Comparison of ENCODE assay signal across 1 cellular context in genomic region chr1:52552505-52553371, GRCh38.
TF ChIP-seq lines count a peak whose summit lies in the region.

Gene TUT4 (minus strand): TSS chr1:52553092. CDS start chr1:52526280, 26,812 bp downstream.

TF ChIP-seq in HepG2, 621 proteins besides CTCF, POLR2A, EP300 and RAD21 (continued from another document and continues in another):
- TF ChIP-seq ZNF503 (CRISPR knock-in tag; IDR thresholded peaks at IDR 0.05) = no peak
- TF ChIP-seq KDM6A (CRISPR knock-in tag; IDR thresholded peaks at IDR 0.05; ENCODE audit: low read depth) = no peak
- TF ChIP-seq ZBTB14 (CRISPR knock-in tag; IDR thresholded peaks at IDR 0.05) = no peak
- no peak for TF ChIP-seq NR3C1 (CRISPR knock-in tag; IDR thresholded peaks at IDR 0.05)
- TF ChIP-seq SYNCRIP (IDR thresholded peaks at IDR 0.05; ENCODE audit: insufficient read depth, low read depth, low read length) = no peak
- TF ChIP-seq HOXA7 (CRISPR knock-in tag; IDR thresholded peaks at IDR 0.05) = 0 out of 2 replicates have a peak, but pooled peaks have one; percentile 40
- TF ChIP-seq ZXDC (CRISPR knock-in tag; IDR thresholded peaks at IDR 0.05) = peak; percentile 50; the same call in 1 of the 2 replicates
- no peak for TF ChIP-seq RAD51 (IDR thresholded peaks at IDR 0.05; ENCODE audit: borderline replicate concordance)
- TF ChIP-seq PLSCR1 (CRISPR knock-in tag; IDR thresholded peaks at IDR 0.05; ENCODE audit: borderline replicate concordance) = no peak
- TF ChIP-seq KLF9 (CRISPR knock-in tag; IDR thresholded peaks at IDR 0.05; ENCODE audit: low read depth) = no peak
- peak; percentile 4; the same call in 1 of the 2 replicates for TF ChIP-seq HNF4A (CRISPR knock-in tag; IDR thresholded peaks at IDR 0.05)
- TF ChIP-seq ZNF768 (CRISPR knock-in tag; IDR thresholded peaks at IDR 0.05) = peak; percentile 52
- peak; percentile 79 for TF ChIP-seq ZNF18 (CRISPR knock-in tag; IDR thresholded peaks at IDR 0.05; ENCODE audit: insufficient replicate concordance)
- TF ChIP-seq LBX2 (CRISPR knock-in tag; IDR thresholded peaks at IDR 0.05; ENCODE audit: borderline replicate concordance) = peak; percentile 32; the same call in 1 of the 2 replicates
- peak; percentile 85 for TF ChIP-seq TAF1 (CRISPR knock-in tag; IDR thresholded peaks at IDR 0.05)
- no peak for TF ChIP-seq ZNF75D (CRISPR knock-in tag; IDR thresholded peaks at IDR 0.05; ENCODE audit: borderline replicate concordance)
- no peak for TF ChIP-seq ZFP41 (CRISPR knock-in tag; IDR thresholded peaks at IDR 0.05; ENCODE audit: borderline replicate concordance)
- TF ChIP-seq RBAK (CRISPR knock-in tag; IDR thresholded peaks at IDR 0.05) = no peak
- no peak for TF ChIP-seq TCF7 (IDR thresholded peaks at IDR 0.05; ENCODE audit: low read depth)
- TF ChIP-seq BHLHE40 (IDR thresholded peaks at IDR 0.05; ENCODE audit: low read length) = no peak
- no peak for TF ChIP-seq ZNF589 (CRISPR knock-in tag; conservative IDR thresholded peaks at IDR 0.05)
- TF ChIP-seq PHF5A (CRISPR knock-in tag; IDR thresholded peaks at IDR 0.05; ENCODE audit: low read depth, unreplicated experiment) = no peak
- no peak for TF ChIP-seq ELK4 (CRISPR knock-in tag; IDR thresholded peaks at IDR 0.05; ENCODE audit: borderline replicate concordance)
- TF ChIP-seq HNF4G (IDR thresholded peaks at IDR 0.05; ENCODE audit: borderline replicate concordance, low read depth, low read length) = no peak
- TF ChIP-seq HNF4G (CRISPR knock-in tag; IDR thresholded peaks at IDR 0.05; ENCODE audit: borderline replicate concordance, low read depth) = no peak
- TF ChIP-seq TBP (CRISPR knock-in tag; IDR thresholded peaks at IDR 0.05) = no peak
- TF ChIP-seq ZSCAN21 (CRISPR knock-in tag; IDR thresholded peaks at IDR 0.05; ENCODE audit: borderline replicate concordance) = peak; percentile 51; the same call in 1 of the 2 replicates
- no peak for TF ChIP-seq RFX1 (IDR thresholded peaks at IDR 0.05)
- no peak for TF ChIP-seq ZNF629 (CRISPR knock-in tag; conservative IDR thresholded peaks at IDR 0.05)
- no peak for TF ChIP-seq FOXO1 (CRISPR knock-in tag; IDR thresholded peaks at IDR 0.05)
- TF ChIP-seq ZNF749 (CRISPR knock-in tag; IDR thresholded peaks at IDR 0.05; ENCODE audit: borderline replicate concordance) = no peak
- no peak for TF ChIP-seq SRSF9 (IDR thresholded peaks at IDR 0.05; ENCODE audit: borderline replicate concordance, insufficient read depth, low read depth, low read length, poor library complexity, severe bottlenecking)
- TF ChIP-seq MTF2 (CRISPR knock-in tag; IDR thresholded peaks at IDR 0.05; ENCODE audit: borderline replicate concordance) = peak; percentile 38; the same call in 1 of the 2 replicates
- TF ChIP-seq HMGXB4 (CRISPR knock-in tag; IDR thresholded peaks at IDR 0.05; ENCODE audit: borderline replicate concordance in 1 of 2, low read depth in 1 of 2) = peak; percentile 72
- peak; percentile 56 for TF ChIP-seq ZBTB2 (CRISPR knock-in tag; IDR thresholded peaks at IDR 0.05; ENCODE audit: low read depth)
- no peak for TF ChIP-seq SMC3 (IDR thresholded peaks at IDR 0.05; ENCODE audit: low read length)
- no peak for TF ChIP-seq FOXK2 (IDR thresholded peaks at IDR 0.05)
- no peak for TF ChIP-seq ZNF10 (CRISPR knock-in tag; IDR thresholded peaks at IDR 0.05; ENCODE audit: borderline replicate concordance, low read depth)
- TF ChIP-seq DRAP1 (CRISPR knock-in tag; IDR thresholded peaks at IDR 0.05) = no peak
- TF ChIP-seq ZNF687 (CRISPR knock-in tag; IDR thresholded peaks at IDR 0.05) = peak; percentile 83
- TF ChIP-seq RFX3 (CRISPR knock-in tag; IDR thresholded peaks at IDR 0.05) = no peak
- no peak for TF ChIP-seq ZNF512 (CRISPR knock-in tag; IDR thresholded peaks at IDR 0.05)
- no peak for TF ChIP-seq ATF7 (IDR thresholded peaks at IDR 0.05)
- TF ChIP-seq ATF7 (CRISPR knock-in tag; IDR thresholded peaks at IDR 0.05) = no peak
